ENCODE assay signal across 2 cellular contexts in the genomic region with DNA sequence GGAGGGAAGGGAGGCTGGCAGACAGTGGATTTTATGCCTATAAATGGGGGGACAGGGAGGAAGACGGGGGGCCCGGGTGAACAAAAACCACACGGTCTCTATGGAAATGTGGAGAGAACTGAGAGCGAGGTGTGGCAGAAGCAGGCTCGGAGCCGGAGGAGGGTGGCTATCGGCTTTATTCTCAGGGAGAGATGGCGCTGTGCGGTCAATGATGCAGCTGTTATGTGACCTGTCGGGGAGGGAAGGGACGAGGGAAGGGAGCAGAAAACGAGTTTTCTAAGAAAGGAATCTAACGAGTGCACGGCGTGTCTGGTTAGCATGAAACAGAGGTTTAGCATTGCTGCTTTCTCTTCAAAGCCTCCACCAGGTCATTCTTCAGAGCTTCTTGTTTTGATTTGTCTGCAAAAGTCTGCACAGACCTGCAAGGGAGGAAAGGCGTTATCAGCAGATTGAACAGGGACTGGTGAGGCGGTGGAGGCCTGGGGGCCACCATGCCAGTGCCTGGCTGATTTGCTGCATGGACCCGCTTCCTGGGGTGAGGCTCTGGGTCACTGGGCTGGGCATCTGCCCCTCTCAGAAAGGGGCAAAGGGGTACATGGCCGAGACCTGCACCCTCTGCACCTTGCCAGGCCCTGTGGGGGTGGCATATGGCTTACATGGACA.
TF ChIP-seq lines count a peak whose summit lies in the region.

No MANE protein-coding gene starts in this region.

TF ChIP-seq in IMR-90, 13 proteins besides CTCF, POLR2A, EP300 and RAD21:
- TF ChIP-seq RCOR1 (IDR thresholded peaks at IDR 0.05; ENCODE audit: insufficient replicate concordance, low read length) (no peak), MAZ (IDR thresholded peaks at IDR 0.05; ENCODE audit: borderline replicate concordance, low read depth, low read length) (no peak), MAFK (IDR thresholded peaks at IDR 0.05; ENCODE audit: low read depth, low read length) (no peak)

TF ChIP-seq in GM12878, 131 proteins besides CTCF, POLR2A, EP300 and RAD21:
- TF ChIP-seq MEF2A (IDR thresholded peaks at IDR 0.05; ENCODE audit: insufficient read depth, low read depth, low read length) (no peak), NR2C1 (IDR thresholded peaks at IDR 0.05) (no peak), DPF2 (IDR thresholded peaks at IDR 0.05) (no peak), MTA2 (IDR thresholded peaks at IDR 0.05; ENCODE audit: low read depth) (no peak), GABPA (IDR thresholded peaks at IDR 0.05; ENCODE audit: low read depth) (no peak), EED (IDR thresholded peaks at IDR 0.05; ENCODE audit: low read depth) (no peak), SREBF1 (IDR thresholded peaks at IDR 0.05; ENCODE audit: low read length) (no peak), SMAD5 (IDR thresholded peaks at IDR 0.05; ENCODE audit: low read depth) (no peak), CBX5 (IDR thresholded peaks at IDR 0.05; ENCODE audit: low read depth) (no peak), SMARCA5 (IDR thresholded peaks at IDR 0.05) (no peak), NFXL1 (IDR thresholded peaks at IDR 0.05; ENCODE audit: borderline replicate concordance) (no peak), BRCA1 (IDR thresholded peaks at IDR 0.05; ENCODE audit: low read depth, low read length) (no peak), NFYA (IDR thresholded peaks at IDR 0.05; ENCODE audit: borderline replicate concordance, low read depth, low read length) (no peak), ATF7 (IDR thresholded peaks at IDR 0.05; ENCODE audit: low read depth) (no peak), TCF3 (IDR thresholded peaks at IDR 0.05; ENCODE audit: borderline replicate concordance, insufficient read depth, low read depth, low read length) (no peak), RELA (IDR thresholded peaks at IDR 0.05; ENCODE audit: borderline replicate concordance, partially characterized antibody) (no peak)
- TF ChIP-seq, protein P1, sequence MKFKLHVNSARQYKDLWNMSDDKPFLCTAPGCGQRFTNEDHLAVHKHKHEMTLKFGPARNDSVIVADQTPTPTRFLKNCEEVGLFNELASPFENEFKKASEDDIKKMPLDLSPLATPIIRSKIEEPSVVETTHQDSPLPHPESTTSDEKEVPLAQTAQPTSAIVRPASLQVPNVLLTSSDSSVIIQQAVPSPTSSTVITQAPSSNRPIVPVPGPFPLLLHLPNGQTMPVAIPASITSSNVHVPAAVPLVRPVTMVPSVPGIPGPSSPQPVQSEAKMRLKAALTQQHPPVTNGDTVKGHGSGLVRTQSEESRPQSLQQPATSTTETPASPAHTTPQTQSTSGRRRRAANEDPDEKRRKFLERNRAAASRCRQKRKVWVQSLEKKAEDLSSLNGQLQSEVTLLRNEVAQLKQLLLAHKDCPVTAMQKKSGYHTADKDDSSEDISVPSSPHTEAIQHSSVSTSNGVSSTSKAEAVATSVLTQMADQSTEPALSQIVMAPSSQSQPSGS (IDR thresholded peaks at IDR 0.05; ENCODE audit: low read length) = no peak
- TF ChIP-seq, protein P2, sequence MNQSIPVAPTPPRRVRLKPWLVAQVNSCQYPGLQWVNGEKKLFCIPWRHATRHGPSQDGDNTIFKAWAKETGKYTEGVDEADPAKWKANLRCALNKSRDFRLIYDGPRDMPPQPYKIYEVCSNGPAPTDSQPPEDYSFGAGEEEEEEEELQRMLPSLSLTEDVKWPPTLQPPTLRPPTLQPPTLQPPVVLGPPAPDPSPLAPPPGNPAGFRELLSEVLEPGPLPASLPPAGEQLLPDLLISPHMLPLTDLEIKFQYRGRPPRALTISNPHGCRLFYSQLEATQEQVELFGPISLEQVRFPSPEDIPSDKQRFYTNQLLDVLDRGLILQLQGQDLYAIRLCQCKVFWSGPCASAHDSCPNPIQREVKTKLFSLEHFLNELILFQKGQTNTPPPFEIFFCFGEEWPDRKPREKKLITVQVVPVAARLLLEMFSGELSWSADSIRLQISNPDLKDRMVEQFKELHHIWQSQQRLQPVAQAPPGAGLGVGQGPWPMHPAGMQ (IDR thresholded peaks at IDR 0.05; ENCODE audit: borderline replicate concordance) = no peak
- TF ChIP-seq, protein P3, sequence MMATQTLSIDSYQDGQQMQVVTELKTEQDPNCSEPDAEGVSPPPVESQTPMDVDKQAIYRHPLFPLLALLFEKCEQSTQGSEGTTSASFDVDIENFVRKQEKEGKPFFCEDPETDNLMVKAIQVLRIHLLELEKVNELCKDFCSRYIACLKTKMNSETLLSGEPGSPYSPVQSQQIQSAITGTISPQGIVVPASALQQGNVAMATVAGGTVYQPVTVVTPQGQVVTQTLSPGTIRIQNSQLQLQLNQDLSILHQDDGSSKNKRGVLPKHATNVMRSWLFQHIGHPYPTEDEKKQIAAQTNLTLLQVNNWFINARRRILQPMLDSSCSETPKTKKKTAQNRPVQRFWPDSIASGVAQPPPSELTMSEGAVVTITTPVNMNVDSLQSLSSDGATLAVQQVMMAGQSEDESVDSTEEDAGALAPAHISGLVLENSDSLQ (IDR thresholded peaks at IDR 0.05) = no peak
- TF ChIP-seq, protein P4, sequence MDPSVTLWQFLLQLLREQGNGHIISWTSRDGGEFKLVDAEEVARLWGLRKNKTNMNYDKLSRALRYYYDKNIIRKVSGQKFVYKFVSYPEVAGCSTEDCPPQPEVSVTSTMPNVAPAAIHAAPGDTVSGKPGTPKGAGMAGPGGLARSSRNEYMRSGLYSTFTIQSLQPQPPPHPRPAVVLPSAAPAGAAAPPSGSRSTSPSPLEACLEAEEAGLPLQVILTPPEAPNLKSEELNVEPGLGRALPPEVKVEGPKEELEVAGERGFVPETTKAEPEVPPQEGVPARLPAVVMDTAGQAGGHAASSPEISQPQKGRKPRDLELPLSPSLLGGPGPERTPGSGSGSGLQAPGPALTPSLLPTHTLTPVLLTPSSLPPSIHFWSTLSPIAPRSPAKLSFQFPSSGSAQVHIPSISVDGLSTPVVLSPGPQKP (IDR thresholded peaks at IDR 0.05; ENCODE audit: low read depth, low read length) = no peak
